In genomic region chr5:126788409-126788808, GRCh38 we compare ENCODE assay signal across 7 cellular contexts. TPM values are rescaled to one million over a fixed set of nuclear protein-coding genes. Genes with fewer than 3 reads are reported as not detected.
A peak's percentile ranks its signal among the peaks of the same experiment; 100 is the strongest.
DNase-seq lines count a peak whose midpoint lies in the region; ATAC-seq, FAIRE-seq and TF ChIP-seq lines count a peak whose summit lies in the region.
"Not testable (repeated sequence)": the region's sequence is repeated elsewhere in the genome, so short reads cannot be mapped to it uniquely, and the experiment has no call there.

No MANE protein-coding gene starts in this region.

- not testable (repeated sequence) for H3K27me3 ChIP-seq in HepG2 (ENCODE audit: control insufficient read depth in 1 of 2, insufficient read depth in 2 of 2, low read length in 2 of 2)

- WGBS in HepG2 (ENCODE audit: low lambda C conversion rate): 84% methylated on average over 7 of the region's 7 CpGs

- H2AFZ ChIP-seq in HepG2 (ENCODE audit: low read length): not testable (repeated sequence)

- not testable (repeated sequence) for TF ChIP-seq EP300 in HepG2 (IDR thresholded peaks at IDR 0.05; ENCODE audit: low read depth in 2 of 2, low read length in 2 of 2); HepG2 (CRISPR knock-in tag; IDR thresholded peaks at IDR 0.05; ENCODE audit: borderline replicate concordance)

- peak overlapping the region; percentile 34 for H3K4me2 ChIP-seq in HepG2 (ENCODE audit: low read depth, low read length)

- H3K4me3 ChIP-seq in HepG2 (replicated peaks in 1 of 3; ENCODE audit: insufficient read depth in 1 of 3, low read depth in 2 of 3, low read length in 3 of 3): not testable (repeated sequence)

- peak; percentile 41 for DNase-seq in GM13976 (ENCODE audit: low spot score)
- peak; percentile 27 for DNase-seq in T-helper 2 cell treated with Interferon-gamma antibody and Interleukin-4, amounts not matched to agents 5 μg/mL and 100 μg/mL, for 36 hours (ENCODE audit: low spot score)
- DNase-seq in activated CD8-positive, alpha-beta T cell treated with anti-CD3 and anti-CD28 coated beads, Interleukin-2, amount 10 ng/mL, durations not matched to agents 7 days and 5 days; activated naive CD4-positive, alpha-beta T cell treated with anti-CD3 and anti-CD28 coated beads, Interleukin-2, amount 50 U/mL, for 72 hours (ENCODE audit: low spot score in 2 of 2); HepG2 (ENCODE audit: low spot score): not testable (repeated sequence)
- peak; percentile 52 for DNase-seq in stimulated activated CD8-positive, alpha-beta memory T cell treated with anti-CD3 and anti-CD28 coated beads, Interleukin-4, amount 100 ng/mL, for 48 hours

- POLR2A ChIA-PET in activated CD8-positive, alpha-beta T cell treated with anti-CD3 and anti-CD28 coated beads, Interleukin-2, amount 10 ng/mL, durations not matched to agents 7 days and 5 days (lab: Charles Lee): not testable (repeated sequence)
- POLR2A ChIA-PET in HepG2 (lab: Yijun Ruan, JAX): interaction anchor here (1.3 kb wide), 1 partner anchor 10 kb away, joined by 7 read pairs; no protein-coding TSS in a partner anchor

- TF ChIP-seq POLR2A in HepG2 (IDR thresholded peaks at IDR 0.05; ENCODE audit: insufficient read depth in 1 of 2, low read depth in 2 of 2, low read length in 2 of 2): not testable (repeated sequence)

- intact Hi-C loops in HepG2 (cut with micrococcal nuclease; ENCODE audit: unreplicated experiment): not testable (repeated sequence)

- H3K27ac Mint-ChIP-seq in T-helper 2 cell treated with Interferon-gamma antibody and Interleukin-4, amounts not matched to agents 5 μg/mL and 100 μg/mL, for 36 hours: peak overlapping the region; percentile 43
- H3K27ac Mint-ChIP-seq in activated CD8-positive, alpha-beta T cell treated with anti-CD3 and anti-CD28 coated beads, Interleukin-2, amount 10 ng/mL, durations not matched to agents 7 days and 5 days: peak overlapping the region; percentile 27
- H3K27ac Mint-ChIP-seq in activated naive CD4-positive, alpha-beta T cell treated with anti-CD3 and anti-CD28 coated beads, Interleukin-2, amount 50 U/mL, for 72 hours: peak overlapping the region in 1 of 2 donors; percentile 58

- H3K27ac ChIP-seq in HepG2 (ENCODE audit: extremely low read length, insufficient read depth, low read length): peak overlapping the region; percentile 38

- peaks cover 83% of the 10 kb centered on the region for H3K79me2 ChIP-seq in HepG2 (ENCODE audit: insufficient read depth, low read length)

- peaks cover 38% of the 10 kb centered on the region for H3K4me1 Mint-ChIP-seq in T-helper 2 cell treated with Interferon-gamma antibody and Interleukin-4, amounts not matched to agents 5 μg/mL and 100 μg/mL, for 36 hours (ENCODE audit: low read depth)
- peaks cover 55% of the 10 kb centered on the region for H3K4me1 Mint-ChIP-seq in activated CD8-positive, alpha-beta T cell treated with anti-CD3 and anti-CD28 coated beads, Interleukin-2, amount 10 ng/mL, durations not matched to agents 7 days and 5 days (ENCODE audit: low read depth)

- FAIRE-seq in HepG2 (lab: Jason Lieb, UNC): not testable (repeated sequence)

- not testable (repeated sequence) for H3K9me3 Mint-ChIP-seq in T-helper 2 cell treated with Interferon-gamma antibody and Interleukin-4, amounts not matched to agents 5 μg/mL and 100 μg/mL, for 36 hours; activated CD8-positive, alpha-beta T cell treated with anti-CD3 and anti-CD28 coated beads, Interleukin-2, amount 10 ng/mL, durations not matched to agents 7 days and 5 days (ENCODE audit: insufficient read depth); activated naive CD4-positive, alpha-beta T cell treated with anti-CD3 and anti-CD28 coated beads, Interleukin-2, amount 50 U/mL, for 72 hours

- TF ChIP-seq CTCF in GM13976 (IDR thresholded peaks at IDR 0.05; ENCODE audit: borderline replicate concordance, control extremely low read depth, extremely low read depth, insufficient read depth, missing control alignments); HepG2 (CRISPR knock-in tag; IDR thresholded peaks at IDR 0.05): not testable (repeated sequence)

- not testable (repeated sequence) for BruUV-seq in HepG2 (replicated peaks; lab: Mats Ljungman, UMichigan)

- peaks cover 29% of the 10 kb centered on the region for H3K36me3 Mint-ChIP-seq in T-helper 2 cell treated with Interferon-gamma antibody and Interleukin-4, amounts not matched to agents 5 μg/mL and 100 μg/mL, for 36 hours (ENCODE audit: low read depth)
- H3K36me3 Mint-ChIP-seq in activated CD8-positive, alpha-beta T cell treated with anti-CD3 and anti-CD28 coated beads, Interleukin-2, amount 10 ng/mL, durations not matched to agents 7 days and 5 days (ENCODE audit: low read depth): peaks cover 40% of the 10 kb centered on the region
- peaks cover 0 to 23% of the 10 kb centered on the region in 2 donors for H3K36me3 Mint-ChIP-seq in activated naive CD4-positive, alpha-beta T cell treated with anti-CD3 and anti-CD28 coated beads, Interleukin-2, amount 50 U/mL, for 72 hours

- H4K20me1 ChIP-seq in HepG2 (ENCODE audit: insufficient read depth, low read length): not testable (repeated sequence)

- ATAC-seq in HG02798 (IDR thresholded peaks at IDR 0.05; ENCODE audit: poor library complexity, unreplicated experiment): peak; percentile 30
- not testable (repeated sequence) for ATAC-seq in activated CD8-positive, alpha-beta T cell treated with anti-CD3 and anti-CD28 coated beads, Interleukin-2, amount 10 ng/mL, durations not matched to agents 7 days and 5 days
- peak; percentile 79 to 88 for ATAC-seq in activated naive CD4-positive, alpha-beta T cell treated with anti-CD3 and anti-CD28 coated beads, Interleukin-2, amount 50 U/mL, for 72 hours
- ATAC-seq in HepG2: peak; percentile 27

- not testable (repeated sequence) for H3K9me3 ChIP-seq in HepG2 (ENCODE audit: low read length)

- TF ChIP-seq RAD21 in HepG2 (CRISPR knock-in tag; IDR thresholded peaks at IDR 0.05): not testable (repeated sequence)

- H3K4me3 Mint-ChIP-seq in T-helper 2 cell treated with Interferon-gamma antibody and Interleukin-4, amounts not matched to agents 5 μg/mL and 100 μg/mL, for 36 hours: peak overlapping the region; percentile 5
- not testable (repeated sequence) for H3K4me3 Mint-ChIP-seq in activated CD8-positive, alpha-beta T cell treated with anti-CD3 and anti-CD28 coated beads, Interleukin-2, amount 10 ng/mL, durations not matched to agents 7 days and 5 days

- H3K36me3 ChIP-seq in HepG2 (replicated peaks in 1 of 2; ENCODE audit: control insufficient read depth in 1 of 2, insufficient read depth in 2 of 2, low read length in 2 of 2): not testable (repeated sequence)

- H3K4me1 ChIP-seq in HepG2 (ENCODE audit: insufficient read depth, low read length): peaks cover 41% of the 10 kb centered on the region

- in situ Hi-C loops in GM13976 (cut with MboI; ENCODE audit: low sequenced_read_pairs, unreplicated experiment) (loop anchor here (10.0 kb wide), 1 partner anchor 114 kb away; no protein-coding TSS in a partner anchor), HepG2 (cut with HindIII; ENCODE audit: extremely low pct_ligation_motif_present, low pct_unique_long_range_greater_than_20kb) (loop anchor here (25.0 kb wide), 1 partner anchor 451 kb away; no protein-coding TSS in a partner anchor)

- H3K27me3 Mint-ChIP-seq in T-helper 2 cell treated with Interferon-gamma antibody and Interleukin-4, amounts not matched to agents 5 μg/mL and 100 μg/mL, for 36 hours (ENCODE audit: low read depth); activated CD8-positive, alpha-beta T cell treated with anti-CD3 and anti-CD28 coated beads, Interleukin-2, amount 10 ng/mL, durations not matched to agents 7 days and 5 days (ENCODE audit: low read depth): not testable (repeated sequence)

- H3K9ac ChIP-seq in HepG2 (ENCODE audit: insufficient read depth, low read depth, low read length): not testable (repeated sequence)

- CTCF ChIA-PET in activated CD8-positive, alpha-beta T cell treated with anti-CD3 and anti-CD28 coated beads, Interleukin-2, amount 10 ng/mL, durations not matched to agents 7 days and 5 days (lab: Charles Lee): interaction anchor here (1.1 kb wide), 1 partner anchor 113 kb away, joined by 5 read pairs; no protein-coding TSS in a partner anchor
- CTCF ChIA-PET in HepG2 (lab: Yijun Ruan, JAX; ENCODE audit: low intra/inter-chr PET ratio, low total read pairs): not testable (repeated sequence)

TF ChIP-seq in HepG2, 621 proteins besides CTCF, POLR2A, EP300 and RAD21 (continues in another document):
- peak; percentile 45 for TF ChIP-seq RBM22 (optimal IDR thresholded peaks at IDR 0.05; ENCODE audit: low read length)

RNA-seq across cellular contexts. Expression of gene LMNB1, which starts 11.5 kb away (rescaled TPM):
- 100 to 1,000 TPM; 384 to 396 TPM for total RNA-seq in activated CD8-positive, alpha-beta T cell treated with anti-CD3 and anti-CD28 coated beads, Interleukin-2, amount 10 ng/mL, durations not matched to agents 7 days and 5 days
- total RNA-seq in activated naive CD4-positive, alpha-beta T cell treated with anti-CD3 and anti-CD28 coated beads, Interleukin-2, amount 50 U/mL, for 72 hours: 100 to 1,000 TPM; 187 to 307 TPM
- total RNA-seq in HepG2 (2016; rRNA removed; fragmentation: Illumina TruSeq; extraction: Trizol): 159 and 197 TPM in 2 replicates
- total RNA-seq in HepG2 (2016; cell fraction: cytosol; rRNA removed; fragmentation: Illumina TruSeq; extraction: Trizol; ENCODE audit: low read depth): 24.4 and 30.1 TPM in 2 replicates
- total RNA-seq in HepG2 (2016; cell fraction: insoluble cytoplasmic fraction; rRNA removed; fragmentation: Illumina TruSeq; extraction: Trizol): 162 and 188 TPM in 2 replicates
- 36.3 and 45.4 TPM in 2 replicates for total RNA-seq in HepG2 (2016; cell fraction: membrane; rRNA removed; fragmentation: Illumina TruSeq; extraction: Trizol)
- total RNA-seq in HepG2 (2016; cell fraction: nucleus; rRNA removed; fragmentation: Illumina TruSeq; extraction: Trizol): 80.6 and 88.8 TPM in 2 replicates
- polyA plus RNA-seq in HepG2 (2011; rRNA removed): 9.9 and 12.5 TPM in 2 replicates
- polyA plus RNA-seq in HepG2 (2011; cell fraction: cytosol; rRNA removed): 8.1 and 13.8 TPM in 2 replicates
- 14.2 and 19.9 TPM in 2 replicates for polyA plus RNA-seq in HepG2 (2011; cell fraction: nucleus; rRNA removed)
- polyA plus RNA-seq in HepG2 (2012): 25.9 and 47.7 TPM in 2 replicates
- polyA plus RNA-seq in HepG2 (2016; cell fraction: cytosol; fragmentation: Illumina TruSeq; extraction: Trizol; ENCODE audit: low read depth): 4.3 and 4.9 TPM in 2 replicates
- polyA plus RNA-seq in HepG2 (2016; cell fraction: insoluble cytoplasmic fraction; fragmentation: Illumina TruSeq; extraction: Trizol; ENCODE audit: low read depth): 152 and 154 TPM in 2 replicates
- polyA plus RNA-seq in HepG2 (2016; cell fraction: membrane; fragmentation: Illumina TruSeq; extraction: Trizol; ENCODE audit: low read depth): 12.8 and 14.1 TPM in 2 replicates
- polyA plus RNA-seq in HepG2 (2016; cell fraction: nucleus; fragmentation: Illumina TruSeq; extraction: Trizol; ENCODE audit: insufficient read depth, low read depth): 79.0 and 82.9 TPM in 2 replicates
- 17.8 and 31.3 TPM in 2 replicates for polyA minus RNA-seq in HepG2 (2011; rRNA and poly(A)+ RNA removed; ENCODE audit: low replicate concordance)
- polyA minus RNA-seq in HepG2 (2011; cell fraction: cytosol; rRNA and poly(A)+ RNA removed): 15.0 and 18.4 TPM in 2 replicates
- polyA minus RNA-seq in HepG2 (2011; cell fraction: nucleus; rRNA and poly(A)+ RNA removed): 15.9 and 17.9 TPM in 2 replicates
